In genomic region chr6:43256670-43257664, GRCh38 we compare ENCODE assay signal across 1 cellular context.
A peak's percentile ranks its signal among the peaks of the same experiment; 100 is the strongest.
TF ChIP-seq lines count a peak whose summit lies in the region.

No MANE protein-coding gene starts in this region.

TF ChIP-seq in HepG2, 621 proteins besides CTCF, POLR2A, EP300 and RAD21:
- TF ChIP-seq, protein P1, sequence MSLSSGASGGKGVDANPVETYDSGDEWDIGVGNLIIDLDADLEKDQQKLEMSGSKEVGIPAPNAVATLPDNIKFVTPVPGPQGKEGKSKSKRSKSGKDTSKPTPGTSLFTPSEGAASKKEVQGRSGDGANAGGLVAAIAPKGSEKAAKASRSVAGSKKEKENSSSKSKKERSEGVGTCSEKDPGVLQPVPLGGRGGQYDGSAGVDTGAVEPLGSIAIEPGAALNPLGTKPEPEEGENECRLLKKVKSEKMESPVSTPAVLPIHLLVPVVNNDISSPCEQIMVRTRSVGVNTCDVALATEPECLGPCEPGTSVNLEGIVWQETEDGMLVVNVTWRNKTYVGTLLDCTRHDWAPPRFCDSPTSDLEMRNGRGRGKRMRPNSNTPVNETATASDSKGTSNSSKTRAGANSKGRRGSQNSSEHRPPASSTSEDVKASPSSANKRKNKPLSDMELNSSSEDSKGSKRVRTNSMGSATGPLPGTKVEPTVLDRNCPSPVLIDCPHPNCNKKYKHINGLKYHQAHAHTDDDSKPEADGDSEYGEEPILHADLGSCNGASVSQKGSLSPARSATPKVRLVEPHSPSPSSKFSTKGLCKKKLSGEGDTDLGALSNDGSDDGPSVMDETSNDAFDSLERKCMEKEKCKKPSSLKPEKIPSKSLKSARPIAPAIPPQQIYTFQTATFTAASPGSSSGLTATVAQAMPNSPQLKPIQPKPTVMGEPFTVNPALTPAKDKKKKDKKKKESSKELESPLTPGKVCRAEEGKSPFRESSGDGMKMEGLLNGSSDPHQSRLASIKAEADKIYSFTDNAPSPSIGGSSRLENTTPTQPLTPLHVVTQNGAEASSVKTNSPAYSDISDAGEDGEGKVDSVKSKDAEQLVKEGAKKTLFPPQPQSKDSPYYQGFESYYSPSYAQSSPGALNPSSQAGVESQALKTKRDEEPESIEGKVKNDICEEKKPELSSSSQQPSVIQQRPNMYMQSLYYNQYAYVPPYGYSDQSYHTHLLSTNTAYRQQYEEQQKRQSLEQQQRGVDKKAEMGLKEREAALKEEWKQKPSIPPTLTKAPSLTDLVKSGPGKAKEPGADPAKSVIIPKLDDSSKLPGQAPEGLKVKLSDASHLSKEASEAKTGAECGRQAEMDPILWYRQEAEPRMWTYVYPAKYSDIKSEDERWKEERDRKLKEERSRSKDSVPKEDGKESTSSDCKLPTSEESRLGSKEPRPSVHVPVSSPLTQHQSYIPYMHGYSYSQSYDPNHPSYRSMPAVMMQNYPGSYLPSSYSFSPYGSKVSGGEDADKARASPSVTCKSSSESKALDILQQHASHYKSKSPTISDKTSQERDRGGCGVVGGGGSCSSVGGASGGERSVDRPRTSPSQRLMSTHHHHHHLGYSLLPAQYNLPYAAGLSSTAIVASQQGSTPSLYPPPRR (CRISPR knock-in tag; IDR thresholded peaks at IDR 0.05; ENCODE audit: borderline replicate concordance): no peak
- TF ChIP-seq SMAD9 (CRISPR knock-in tag; IDR thresholded peaks at IDR 0.05) (no peak), KDM5B (CRISPR knock-in tag; IDR thresholded peaks at IDR 0.05; ENCODE audit: borderline replicate concordance) (peak; percentile 40; the same call in 1 of the 2 replicates), ZNF629 (CRISPR knock-in tag; conservative IDR thresholded peaks at IDR 0.05) (peak; percentile 89), ZMYM3 (CRISPR knock-in tag; IDR thresholded peaks at IDR 0.05) (0 out of 2 replicates have a peak, but pooled peaks have one; percentile 29), SNRNP70 (IDR thresholded peaks at IDR 0.05; ENCODE audit: low read depth, low read length) (no peak)
- TF ChIP-seq, protein P2, sequence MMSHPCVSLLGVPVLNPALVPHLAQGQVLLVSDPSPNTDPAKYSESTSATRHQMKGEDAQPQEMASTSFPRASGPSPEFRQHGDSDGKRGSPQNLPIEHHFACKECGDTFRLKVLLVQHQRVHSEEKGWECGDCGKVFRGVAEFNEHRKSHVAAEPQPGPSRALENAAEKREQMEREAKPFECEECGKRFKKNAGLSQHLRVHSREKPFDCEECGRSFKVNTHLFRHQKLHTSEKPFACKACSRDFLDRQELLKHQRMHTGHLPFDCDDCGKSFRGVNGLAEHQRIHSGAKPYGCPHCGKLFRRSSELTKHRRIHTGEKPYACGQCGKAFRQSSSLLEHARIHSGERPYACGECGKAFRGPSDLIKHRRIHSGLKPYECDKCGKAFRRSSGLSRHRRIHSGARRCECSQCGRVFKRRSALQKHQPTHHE (CRISPR knock-in tag; IDR thresholded peaks at IDR 0.05; ENCODE audit: borderline replicate concordance): 0 out of 2 replicates have a peak, but pooled peaks have one; percentile 5
